3 cellular contexts compared by ENCODE assay signal in the genomic region with DNA sequence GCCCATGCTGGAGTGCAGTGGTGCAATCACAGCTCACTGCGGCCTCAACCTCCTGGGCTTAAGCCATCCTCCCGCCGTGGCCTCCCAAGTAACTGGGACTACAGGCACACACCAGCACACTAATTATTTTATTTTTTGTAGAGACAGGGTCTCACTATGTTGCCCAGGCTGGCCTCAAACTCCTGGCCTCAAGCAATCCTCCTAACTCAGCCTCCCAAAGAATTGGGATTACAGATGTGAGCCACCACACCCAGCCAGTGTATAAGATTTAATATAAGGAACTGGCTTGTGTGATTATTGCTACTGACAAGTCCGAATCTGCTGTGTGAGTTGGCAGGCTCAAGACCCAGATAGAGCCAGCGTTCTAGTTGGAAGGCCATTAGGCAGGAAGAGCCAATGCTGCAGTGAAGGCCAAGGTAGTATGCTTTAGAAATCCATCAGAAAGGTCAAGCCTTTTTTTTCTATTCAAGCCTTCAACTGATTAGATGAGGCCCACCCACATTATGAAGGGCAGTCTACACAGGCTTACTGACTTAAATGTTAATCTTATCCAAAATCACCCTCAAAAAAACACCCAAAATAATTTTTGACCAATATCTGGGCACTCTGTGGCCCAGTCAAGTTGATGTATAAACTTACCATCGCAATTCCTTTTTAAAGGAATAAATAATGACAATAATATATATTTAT.
TF ChIP-seq lines count a peak whose summit lies in the region.

No MANE protein-coding gene starts in this region.

TF ChIP-seq in HEK293, 187 proteins besides CTCF, POLR2A, EP300 and RAD21:
- TF ChIP-seq ZNF10 (tag by site-specific recombination; IDR thresholded peaks at IDR 0.05) (peak; percentile 99), ZNF776 (tag by site-specific recombination; IDR thresholded peaks at IDR 0.05; ENCODE audit: borderline replicate concordance) (no peak), ZNF121 (tag by site-specific recombination; IDR thresholded peaks at IDR 0.05) (peak; percentile 65), BCL6B (tag by site-specific recombination; IDR thresholded peaks at IDR 0.05) (no peak), ZNF350 (tag by site-specific recombination; IDR thresholded peaks at IDR 0.05) (no peak)
TF ChIP-seq in HEK293: peak in this region for 2.

TF ChIP-seq in HEK293T, 16 proteins besides CTCF, POLR2A, EP300 and RAD21:
- TF ChIP-seq ZNF384 (IDR thresholded peaks at IDR 0.05) (no peak), SUZ12 (IDR thresholded peaks at IDR 0.05) (no peak), FOXM1 (IDR thresholded peaks at IDR 0.05; ENCODE audit: borderline replicate concordance) (0 out of 2 replicates have a peak, but pooled peaks have one; percentile 23)

TF ChIP-seq in K562, 482 proteins besides CTCF, POLR2A, EP300 and RAD21 (continues in another document):
- TF ChIP-seq HDAC1 (IDR thresholded peaks at IDR 0.05) (no peak), PHF21A (IDR thresholded peaks at IDR 0.05; ENCODE audit: borderline replicate concordance, low read depth) (no peak), MYBL2 (IDR thresholded peaks at IDR 0.05; ENCODE audit: low read depth) (no peak), MYBL2 (CRISPR knock-in tag; IDR thresholded peaks at IDR 0.05; ENCODE audit: borderline replicate concordance) (no peak), KLF16 (IDR thresholded peaks at IDR 0.05) (no peak), LEF1 (IDR thresholded peaks at IDR 0.05) (no peak), POLR2AphosphoS5 (IDR thresholded peaks at IDR 0.05; ENCODE audit: control insufficient read depth, insufficient read depth, low read depth, low read length) (no peak), ZNF146 (CRISPR knock-in tag; IDR thresholded peaks at IDR 0.05; ENCODE audit: unreplicated experiment) (no peak), ZNF121 (CRISPR knock-in tag; conservative IDR thresholded peaks at IDR 0.05) (peak; percentile 78), ZNF134 (CRISPR knock-in tag; conservative IDR thresholded peaks at IDR 0.05) (peak; percentile 100), RBM25 (IDR thresholded peaks at IDR 0.05; ENCODE audit: low read depth, low read length, severe bottlenecking) (peak; percentile 81), ASH1L (IDR thresholded peaks at IDR 0.05; ENCODE audit: borderline replicate concordance, low read depth, partially characterized antibody) (no peak), HDAC6 (IDR thresholded peaks at IDR 0.05; ENCODE audit: low read depth, low read length) (no peak), ZNF79 (CRISPR knock-in tag; IDR thresholded peaks at IDR 0.05; ENCODE audit: low read depth) (no peak), EP400 (IDR thresholded peaks at IDR 0.05) (no peak), U2AF1 (optimal IDR thresholded peaks at IDR 0.05; ENCODE audit: low read depth, low read length) (no peak), TGIF2 (CRISPR knock-in tag; IDR thresholded peaks at IDR 0.05) (no peak), SIX5 (IDR thresholded peaks at IDR 0.05; ENCODE audit: borderline replicate concordance in 1 of 2, insufficient read depth in 1 of 2, low read depth in 1 of 2, low read length in 2 of 2) (no peak), MCM5 (IDR thresholded peaks at IDR 0.05; ENCODE audit: low read depth) (no peak), RERE (CRISPR knock-in tag; IDR thresholded peaks at IDR 0.05; ENCODE audit: borderline replicate concordance) (no peak), NFE2 (IDR thresholded peaks at IDR 0.05; ENCODE audit: low read depth) (no peak), ZNF583 (CRISPR knock-in tag; IDR thresholded peaks at IDR 0.05) (no peak), FOXM1 (IDR thresholded peaks at IDR 0.05; ENCODE audit: low read depth) (peak; percentile 78), FOXM1 (CRISPR knock-in tag; IDR thresholded peaks at IDR 0.05; ENCODE audit: low read depth) (no peak), ARID2 (IDR thresholded peaks at IDR 0.05) (no peak), ZBTB12 (CRISPR knock-in tag; IDR thresholded peaks at IDR 0.05) (no peak), RBM14 (IDR thresholded peaks at IDR 0.05; ENCODE audit: borderline replicate concordance, insufficient read depth, low read depth, low read length) (no peak), GATAD2B (IDR thresholded peaks at IDR 0.05; ENCODE audit: borderline replicate concordance) (no peak), MIER1 (IDR thresholded peaks at IDR 0.05; ENCODE audit: low read depth) (no peak), POLR2B (IDR thresholded peaks at IDR 0.05; ENCODE audit: low read depth, partially characterized antibody) (peak; percentile 16), POLR2H (tag; IDR thresholded peaks at IDR 0.05; ENCODE audit: low read depth) (no peak), NCOA4 (IDR thresholded peaks at IDR 0.05; ENCODE audit: partially characterized antibody) (no peak), HDAC2 (IDR thresholded peaks at IDR 0.05) (no peak), HNRNPLL (IDR thresholded peaks at IDR 0.05; ENCODE audit: low read depth, low read length, poor library complexity, severe bottlenecking) (no peak), MAFK (IDR thresholded peaks at IDR 0.05; ENCODE audit: low read length) (no peak)
- TF ChIP-seq, protein P1, sequence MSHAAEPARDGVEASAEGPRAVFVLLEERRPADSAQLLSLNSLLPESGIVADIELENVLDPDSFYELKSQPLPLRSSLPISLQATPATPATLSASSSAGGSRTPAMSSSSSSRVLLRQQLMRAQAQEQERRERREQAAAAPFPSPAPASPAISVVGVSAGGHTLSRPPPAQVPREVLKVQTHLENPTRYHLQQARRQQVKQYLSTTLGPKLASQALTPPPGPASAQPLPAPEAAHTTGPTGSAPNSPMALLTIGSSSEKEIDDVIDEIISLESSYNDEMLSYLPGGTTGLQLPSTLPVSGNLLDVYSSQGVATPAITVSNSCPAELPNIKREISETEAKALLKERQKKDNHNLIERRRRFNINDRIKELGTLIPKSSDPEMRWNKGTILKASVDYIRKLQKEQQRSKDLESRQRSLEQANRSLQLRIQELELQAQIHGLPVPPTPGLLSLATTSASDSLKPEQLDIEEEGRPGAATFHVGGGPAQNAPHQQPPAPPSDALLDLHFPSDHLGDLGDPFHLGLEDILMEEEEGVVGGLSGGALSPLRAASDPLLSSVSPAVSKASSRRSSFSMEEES (CRISPR knock-in tag; IDR thresholded peaks at IDR 0.05): no peak
- TF ChIP-seq, protein P2, sequence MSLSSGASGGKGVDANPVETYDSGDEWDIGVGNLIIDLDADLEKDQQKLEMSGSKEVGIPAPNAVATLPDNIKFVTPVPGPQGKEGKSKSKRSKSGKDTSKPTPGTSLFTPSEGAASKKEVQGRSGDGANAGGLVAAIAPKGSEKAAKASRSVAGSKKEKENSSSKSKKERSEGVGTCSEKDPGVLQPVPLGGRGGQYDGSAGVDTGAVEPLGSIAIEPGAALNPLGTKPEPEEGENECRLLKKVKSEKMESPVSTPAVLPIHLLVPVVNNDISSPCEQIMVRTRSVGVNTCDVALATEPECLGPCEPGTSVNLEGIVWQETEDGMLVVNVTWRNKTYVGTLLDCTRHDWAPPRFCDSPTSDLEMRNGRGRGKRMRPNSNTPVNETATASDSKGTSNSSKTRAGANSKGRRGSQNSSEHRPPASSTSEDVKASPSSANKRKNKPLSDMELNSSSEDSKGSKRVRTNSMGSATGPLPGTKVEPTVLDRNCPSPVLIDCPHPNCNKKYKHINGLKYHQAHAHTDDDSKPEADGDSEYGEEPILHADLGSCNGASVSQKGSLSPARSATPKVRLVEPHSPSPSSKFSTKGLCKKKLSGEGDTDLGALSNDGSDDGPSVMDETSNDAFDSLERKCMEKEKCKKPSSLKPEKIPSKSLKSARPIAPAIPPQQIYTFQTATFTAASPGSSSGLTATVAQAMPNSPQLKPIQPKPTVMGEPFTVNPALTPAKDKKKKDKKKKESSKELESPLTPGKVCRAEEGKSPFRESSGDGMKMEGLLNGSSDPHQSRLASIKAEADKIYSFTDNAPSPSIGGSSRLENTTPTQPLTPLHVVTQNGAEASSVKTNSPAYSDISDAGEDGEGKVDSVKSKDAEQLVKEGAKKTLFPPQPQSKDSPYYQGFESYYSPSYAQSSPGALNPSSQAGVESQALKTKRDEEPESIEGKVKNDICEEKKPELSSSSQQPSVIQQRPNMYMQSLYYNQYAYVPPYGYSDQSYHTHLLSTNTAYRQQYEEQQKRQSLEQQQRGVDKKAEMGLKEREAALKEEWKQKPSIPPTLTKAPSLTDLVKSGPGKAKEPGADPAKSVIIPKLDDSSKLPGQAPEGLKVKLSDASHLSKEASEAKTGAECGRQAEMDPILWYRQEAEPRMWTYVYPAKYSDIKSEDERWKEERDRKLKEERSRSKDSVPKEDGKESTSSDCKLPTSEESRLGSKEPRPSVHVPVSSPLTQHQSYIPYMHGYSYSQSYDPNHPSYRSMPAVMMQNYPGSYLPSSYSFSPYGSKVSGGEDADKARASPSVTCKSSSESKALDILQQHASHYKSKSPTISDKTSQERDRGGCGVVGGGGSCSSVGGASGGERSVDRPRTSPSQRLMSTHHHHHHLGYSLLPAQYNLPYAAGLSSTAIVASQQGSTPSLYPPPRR (CRISPR knock-in tag; IDR thresholded peaks at IDR 0.05; ENCODE audit: borderline replicate concordance): no peak
